1 cellular context compared by ENCODE assay signal in the genomic region with DNA sequence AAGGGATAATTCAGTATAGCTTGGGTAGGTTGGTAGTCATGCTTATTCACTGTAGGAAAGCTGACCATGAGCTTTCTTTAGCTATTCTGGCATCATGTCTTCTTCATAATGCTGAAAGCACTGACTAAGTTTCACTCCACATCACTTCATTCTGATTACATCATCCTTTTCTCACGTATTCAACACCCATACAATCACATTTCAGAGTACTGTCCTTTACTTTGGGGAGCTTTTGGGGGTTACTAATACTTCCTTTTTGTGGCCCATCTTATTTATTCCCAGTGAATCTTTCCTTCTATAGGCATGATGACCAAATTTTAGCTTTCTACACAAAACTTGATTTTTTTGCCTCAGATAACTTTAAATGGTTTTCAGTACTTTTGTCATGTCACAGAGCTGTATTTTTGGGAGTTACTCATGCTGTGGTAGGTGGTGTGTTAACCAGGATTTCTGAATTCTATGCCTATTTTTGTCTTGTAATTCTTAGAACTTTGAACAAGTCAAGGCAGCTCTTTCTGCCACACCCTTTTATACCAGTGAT.
TF ChIP-seq lines count a peak whose summit lies in the region.

No MANE protein-coding gene starts in this region.

TF ChIP-seq in GM12878, 131 proteins besides CTCF, POLR2A, EP300 and RAD21:
- TF ChIP-seq RUNX3 (IDR thresholded peaks at IDR 0.05; ENCODE audit: low read length) (peak; percentile 54; the same call in 1 of the 2 replicates), JUNB (IDR thresholded peaks at IDR 0.05) (peak; percentile 64; the same call in 1 of the 2 replicates), STAT3 (IDR thresholded peaks at IDR 0.05; ENCODE audit: low read depth, low read length) (no peak), BRCA1 (IDR thresholded peaks at IDR 0.05; ENCODE audit: low read depth, low read length) (no peak), CHD2 (IDR thresholded peaks at IDR 0.05; ENCODE audit: borderline replicate concordance, low read depth, low read length) (no peak), ZNF24 (IDR thresholded peaks at IDR 0.05) (0 out of 2 replicates have a peak, but pooled peaks have one; percentile 17), DPF2 (IDR thresholded peaks at IDR 0.05) (0 out of 2 replicates have a peak, but pooled peaks have one; percentile 44), MTA2 (IDR thresholded peaks at IDR 0.05; ENCODE audit: low read depth) (peak; percentile 16; the same call in 1 of the 2 replicates), NFIC (IDR thresholded peaks at IDR 0.05; ENCODE audit: low read depth, low read length) (peak; percentile 65; the same call in 1 of the 2 replicates), IKZF2 (IDR thresholded peaks at IDR 0.05) (peak in 1 of 2 experiments; percentile 27; a peak in 1 of 4 replicates), NBN (IDR thresholded peaks at IDR 0.05) (no peak), ATF7 (IDR thresholded peaks at IDR 0.05; ENCODE audit: low read depth) (peak; percentile 98), KDM1A (IDR thresholded peaks at IDR 0.05; ENCODE audit: borderline replicate concordance) (no peak), MEF2A (IDR thresholded peaks at IDR 0.05; ENCODE audit: insufficient read depth, low read depth, low read length) (peak; percentile 66), CREB1 (IDR thresholded peaks at IDR 0.05; ENCODE audit: low read depth) (peak; percentile 88), KAT2A (conservative IDR thresholded peaks at IDR 0.05; ENCODE audit: control insufficient read depth, low read depth, low read length) (no peak), CREM (IDR thresholded peaks at IDR 0.05; ENCODE audit: low read depth) (peak; percentile 73)
- TF ChIP-seq, protein P1, sequence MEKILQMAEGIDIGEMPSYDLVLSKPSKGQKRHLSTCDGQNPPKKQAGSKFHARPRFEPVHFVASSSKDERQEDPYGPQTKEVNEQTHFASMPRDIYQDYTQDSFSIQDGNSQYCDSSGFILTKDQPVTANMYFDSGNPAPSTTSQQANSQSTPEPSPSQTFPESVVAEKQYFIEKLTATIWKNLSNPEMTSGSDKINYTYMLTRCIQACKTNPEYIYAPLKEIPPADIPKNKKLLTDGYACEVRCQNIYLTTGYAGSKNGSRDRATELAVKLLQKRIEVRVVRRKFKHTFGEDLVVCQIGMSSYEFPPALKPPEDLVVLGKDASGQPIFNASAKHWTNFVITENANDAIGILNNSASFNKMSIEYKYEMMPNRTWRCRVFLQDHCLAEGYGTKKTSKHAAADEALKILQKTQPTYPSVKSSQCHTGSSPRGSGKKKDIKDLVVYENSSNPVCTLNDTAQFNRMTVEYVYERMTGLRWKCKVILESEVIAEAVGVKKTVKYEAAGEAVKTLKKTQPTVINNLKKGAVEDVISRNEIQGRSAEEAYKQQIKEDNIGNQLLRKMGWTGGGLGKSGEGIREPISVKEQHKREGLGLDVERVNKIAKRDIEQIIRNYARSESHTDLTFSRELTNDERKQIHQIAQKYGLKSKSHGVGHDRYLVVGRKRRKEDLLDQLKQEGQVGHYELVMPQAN (conservative IDR thresholded peaks at IDR 0.05): no peak
- TF ChIP-seq, protein P2, sequence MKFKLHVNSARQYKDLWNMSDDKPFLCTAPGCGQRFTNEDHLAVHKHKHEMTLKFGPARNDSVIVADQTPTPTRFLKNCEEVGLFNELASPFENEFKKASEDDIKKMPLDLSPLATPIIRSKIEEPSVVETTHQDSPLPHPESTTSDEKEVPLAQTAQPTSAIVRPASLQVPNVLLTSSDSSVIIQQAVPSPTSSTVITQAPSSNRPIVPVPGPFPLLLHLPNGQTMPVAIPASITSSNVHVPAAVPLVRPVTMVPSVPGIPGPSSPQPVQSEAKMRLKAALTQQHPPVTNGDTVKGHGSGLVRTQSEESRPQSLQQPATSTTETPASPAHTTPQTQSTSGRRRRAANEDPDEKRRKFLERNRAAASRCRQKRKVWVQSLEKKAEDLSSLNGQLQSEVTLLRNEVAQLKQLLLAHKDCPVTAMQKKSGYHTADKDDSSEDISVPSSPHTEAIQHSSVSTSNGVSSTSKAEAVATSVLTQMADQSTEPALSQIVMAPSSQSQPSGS (IDR thresholded peaks at IDR 0.05; ENCODE audit: low read length): peak; percentile 82
- TF ChIP-seq, protein P3, sequence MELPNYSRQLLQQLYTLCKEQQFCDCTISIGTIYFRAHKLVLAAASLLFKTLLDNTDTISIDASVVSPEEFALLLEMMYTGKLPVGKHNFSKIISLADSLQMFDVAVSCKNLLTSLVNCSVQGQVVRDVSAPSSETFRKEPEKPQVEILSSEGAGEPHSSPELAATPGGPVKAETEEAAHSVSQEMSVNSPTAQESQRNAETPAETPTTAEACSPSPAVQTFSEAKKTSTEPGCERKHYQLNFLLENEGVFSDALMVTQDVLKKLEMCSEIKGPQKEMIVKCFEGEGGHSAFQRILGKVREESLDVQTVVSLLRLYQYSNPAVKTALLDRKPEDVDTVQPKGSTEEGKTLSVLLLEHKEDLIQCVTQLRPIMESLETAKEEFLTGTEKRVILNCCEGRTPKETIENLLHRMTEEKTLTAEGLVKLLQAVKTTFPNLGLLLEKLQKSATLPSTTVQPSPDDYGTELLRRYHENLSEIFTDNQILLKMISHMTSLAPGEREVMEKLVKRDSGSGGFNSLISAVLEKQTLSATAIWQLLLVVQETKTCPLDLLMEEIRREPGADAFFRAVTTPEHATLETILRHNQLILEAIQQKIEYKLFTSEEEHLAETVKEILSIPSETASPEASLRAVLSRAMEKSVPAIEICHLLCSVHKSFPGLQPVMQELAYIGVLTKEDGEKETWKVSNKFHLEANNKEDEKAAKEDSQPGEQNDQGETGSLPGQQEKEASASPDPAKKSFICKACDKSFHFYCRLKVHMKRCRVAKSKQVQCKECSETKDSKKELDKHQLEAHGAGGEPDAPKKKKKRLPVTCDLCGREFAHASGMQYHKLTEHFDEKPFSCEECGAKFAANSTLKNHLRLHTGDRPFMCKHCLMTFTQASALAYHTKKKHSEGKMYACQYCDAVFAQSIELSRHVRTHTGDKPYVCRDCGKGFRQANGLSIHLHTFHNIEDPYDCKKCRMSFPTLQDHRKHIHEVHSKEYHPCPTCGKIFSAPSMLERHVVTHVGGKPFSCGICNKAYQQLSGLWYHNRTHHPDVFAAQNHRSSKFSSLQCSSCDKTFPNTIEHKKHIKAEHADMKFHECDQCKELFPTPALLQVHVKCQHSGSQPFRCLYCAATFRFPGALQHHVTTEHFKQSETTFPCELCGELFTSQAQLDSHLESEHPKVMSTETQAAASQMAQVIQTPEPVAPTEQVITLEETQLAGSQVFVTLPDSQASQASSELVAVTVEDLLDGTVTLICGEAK (IDR thresholded peaks at IDR 0.05; ENCODE audit: borderline replicate concordance): no peak
